ENCODE assay signal across 8 cellular contexts in genomic region chr1:161399257-161399998, GRCh38. TPM values are rescaled to one million over a fixed set of nuclear protein-coding genes. Genes with fewer than 3 reads are reported as not detected.
A peak's percentile ranks its signal among the peaks of the same experiment; 100 is the strongest.
DNase-seq lines count a peak whose midpoint lies in the region; ATAC-seq and TF ChIP-seq lines count a peak whose summit lies in the region.

No MANE protein-coding gene starts in this region.

- intact Hi-C loops in left lung (cut with DNase I) = no loop called here

- peak; percentile 50 for TF ChIP-seq CTCF in C4-2B (conservative IDR thresholded peaks at IDR 0.05)
- TF ChIP-seq CTCF in left lung (IDR thresholded peaks at IDR 0.05) = peak in 1 of 2 donors; percentile 37

- H3K27ac ChIP-seq in C4-2B = peak overlapping the region; percentile 89
- H3K27ac ChIP-seq in left lung = peak overlapping the region; percentile 100

- peak overlapping the region; percentile 54 to 70 for H3K4me3 ChIP-seq in left lung

- peak; percentile 95 for DNase-seq in NCI-H69 (lab: John Stamatoyannopoulos, UW)
- peak; percentile 95 for DNase-seq in activated CD4-positive, alpha-beta T cell treated with anti-CD3 and anti-CD28 coated beads, Interleukin-2, amount 50 U/mL, for 1 hour
- peak; percentile 88 for DNase-seq in dedifferentiated amniotic fluid mesenchymal stem cell (ENCODE audit: extremely low spot score)
- peak; percentile 88 to 94 for DNase-seq in left lung
- DNase-seq in stimulated activated CD4-positive, alpha-beta T cell treated with anti-CD3 and anti-CD28 coated beads, Interleukin-2, amount 100 ng/mL, for 4 hours (ENCODE audit: low read depth) = peak; percentile 88

- peaks cover 0 to 22% of the 10 kb centered on the region in 2 donors for H3K4me1 ChIP-seq in left lung

- no peaks in the 10 kb centered on the region for H3K36me3 ChIP-seq in left lung

- peaks cover 0 to 4% of the 10 kb centered on the region in 2 donors for H3K9me3 ChIP-seq in left lung

- ATAC-seq in GM19328 (IDR thresholded peaks at IDR 0.05; ENCODE audit: unreplicated experiment) (peak; percentile 77), HG03469 (IDR thresholded peaks at IDR 0.05; ENCODE audit: unreplicated experiment) (peak; percentile 56), left lung (peak; percentile 87)

- peaks cover 0 to 10% of the 10 kb centered on the region in 2 donors for H3K27me3 ChIP-seq in left lung

RNA-seq across cellular contexts. Expression of gene CFAP126, which starts 31.8 kb away (rescaled TPM):
- 1 to 10 TPM in 1 of 2 donors, not detected in 1; 5.8 TPM for total RNA-seq in left lung

Comparison
In these comparisons a context has a peak if more than half of its experiments do, and no peak if none do; other contexts are left out.
1. Peak in every context shown above with its lines: DNase-seq, ATAC-seq, H3K4me3 ChIP-seq and H3K27ac ChIP-seq.